9 cellular contexts compared by ENCODE assay signal in the genomic region with DNA sequence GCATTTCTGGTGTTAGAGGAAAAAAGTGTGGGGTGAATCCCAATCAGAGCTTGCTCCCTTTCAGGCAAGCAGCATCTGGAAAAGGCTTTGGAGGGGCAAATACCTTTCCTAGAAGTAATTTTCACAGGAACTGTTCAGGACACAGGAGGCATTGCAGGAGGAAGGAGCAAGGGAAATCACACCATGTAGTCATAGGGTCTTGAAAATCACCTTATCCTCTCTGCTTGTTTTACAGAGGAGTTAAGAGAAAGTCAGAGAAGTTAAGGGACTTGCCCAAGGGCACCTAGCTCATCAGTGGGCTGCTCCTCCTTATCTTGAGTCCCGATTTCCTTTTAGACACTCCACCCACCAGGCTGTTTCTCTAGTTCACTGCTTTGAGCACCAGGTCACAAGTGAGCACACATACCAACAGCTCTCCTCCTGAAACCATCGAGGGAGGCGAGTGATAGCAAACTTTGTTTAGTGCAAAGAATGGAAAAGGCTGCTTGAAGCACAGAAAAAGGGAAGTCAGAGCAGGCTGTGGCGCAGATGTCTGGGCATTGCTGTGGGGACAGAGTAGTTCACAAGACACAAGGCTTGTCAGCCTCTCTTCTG.
DNase-seq lines count a peak whose midpoint lies in the region; ATAC-seq and TF ChIP-seq lines count a peak whose summit lies in the region.
"Had no signal": no experiment of that assay in that cellular context is flagged by ENCODE, and none has a peak within 500 bp of the region (broad histone marks: within the 10 kb centered on the region; RNA-seq: fewer than 3 reads in every experiment).

No MANE protein-coding gene starts in this region.

- no peak overlapping the region for H3K4me3 ChIP-seq in right cardiac atrium (ENCODE audit: low read length)
- H3K4me3 ChIP-seq: K562 had no signal

- WGBS in right cardiac atrium, result 54% methylated on average over 4 of the region's 4 CpGs

- in situ Hi-C loops in KBM-7 (cut with MboI; ENCODE audit: low pct_unique_long_range_greater_than_20kb, low sequenced_read_pairs), result no loop called here

- H3K4me1 Mint-ChIP-seq in glutamatergic neuron (ENCODE audit: low read depth, unreplicated experiment), result peaks cover 16% of the 10 kb centered on the region

- peaks cover 2% of the 10 kb centered on the region for H3K9me3 Mint-ChIP-seq in glutamatergic neuron (ENCODE audit: unreplicated experiment)

- intact Hi-C loops in right cardiac atrium (cut with DNase I), result no loop called here

- no peak overlapping the region for H3K27ac ChIP-seq in right cardiac atrium (ENCODE audit: low read length)

- H3K4me3 Mint-ChIP-seq in glutamatergic neuron (ENCODE audit: unreplicated experiment), result no peak overlapping the region

- DNase-seq in KBM-7, result peak; percentile 59
- DNase-seq in right cardiac atrium, result peak in 2 of 3 donors; percentile 35 to 54
- DNase-seq in glutamatergic neuron, result no peak
- no peak for DNase-seq in stimulated activated naive CD4-positive, alpha-beta T cell (lab: John Stamatoyannopoulos, UW)
- DNase-seq in NCI-H2107 (lab: John Stamatoyannopoulos, UW), result no peak
- no peak for DNase-seq in activated CD4-positive, alpha-beta T cell treated with anti-CD3 and anti-CD28 coated beads, Interleukin-2, amount 50 U/mL, for 4 hours

- no peak for TF ChIP-seq CTCF in glutamatergic neuron (IDR thresholded peaks at IDR 0.05; ENCODE audit: partially characterized antibody, unreplicated experiment)

- no peak overlapping the region for H3K27ac Mint-ChIP-seq in glutamatergic neuron (ENCODE audit: unreplicated experiment)

- H3K27me3 ChIP-seq in right cardiac atrium (ENCODE audit: control insufficient read depth, insufficient read depth), result no peaks in the 10 kb centered on the region

- peaks cover 20% of the 10 kb centered on the region for H3K36me3 Mint-ChIP-seq in glutamatergic neuron (ENCODE audit: unreplicated experiment)

- H3K9me3 ChIP-seq in right cardiac atrium (ENCODE audit: control insufficient read depth, low read length), result peaks cover under 1% of the 10 kb centered on the region

- ATAC-seq in GM18517 (IDR thresholded peaks at IDR 0.05; ENCODE audit: unreplicated experiment) (peak; percentile 48), GM21576 (IDR thresholded peaks at IDR 0.05; ENCODE audit: unreplicated experiment) (peak; percentile 52), right cardiac atrium (no peak)
- ATAC-seq: K562 had no signal

- no peaks in the 10 kb centered on the region for H3K4me1 ChIP-seq in right cardiac atrium (ENCODE audit: control insufficient read depth, insufficient read depth, low read length)

- H3K27me3 Mint-ChIP-seq in glutamatergic neuron (ENCODE audit: unreplicated experiment), result peaks cover 2% of the 10 kb centered on the region

Comparison
In these comparisons a context has a peak if more than half of its experiments do, and no peak if none do; other contexts are left out.
1. ATAC-seq: peak in GM18517 (single experiment) and GM21576 (single experiment); none in right cardiac atrium (0 of 2).
2. DNase-seq: peak in KBM-7 (single experiment) and right cardiac atrium (2 of 3); none in glutamatergic neuron (single experiment), stimulated activated naive CD4-positive, alpha-beta T cell (0 of 6), NCI-H2107 (single experiment) and activated CD4-positive, alpha-beta T cell treated with anti-CD3 and anti-CD28 coated beads, Interleukin-2, amount 50 U/mL, for 4 hours (0 of 2).